17 cellular contexts compared by ENCODE assay signal in the genomic region with DNA sequence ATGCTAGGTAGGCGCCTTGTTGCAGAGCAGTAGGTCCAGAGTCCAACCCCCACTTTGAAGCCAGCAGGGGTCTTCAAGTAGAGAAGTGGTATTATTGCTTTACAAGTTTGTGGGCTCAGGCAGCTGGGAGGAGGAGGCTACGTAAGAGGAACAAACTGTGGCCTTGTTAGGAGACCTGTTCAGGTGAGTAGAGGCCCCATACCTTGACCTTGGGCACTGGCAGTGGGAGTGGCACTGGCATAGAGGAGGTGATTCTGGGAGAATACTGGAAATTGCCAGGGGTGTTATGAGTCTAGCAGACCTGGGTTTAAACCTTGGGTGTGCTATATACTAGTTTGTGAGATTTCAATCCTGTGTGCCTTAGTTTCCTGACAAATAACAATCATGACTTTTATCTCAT. TPM values are rescaled to one million over a fixed set of nuclear protein-coding genes. Genes with fewer than 3 reads are reported as not detected.
"Had no signal": no experiment of that assay in that cellular context is flagged by ENCODE, and none has a peak within 500 bp of the region (broad histone marks: within the 10 kb centered on the region; RNA-seq: fewer than 3 reads in every experiment).

No MANE protein-coding gene starts in this region.

- H3K27ac Mint-ChIP-seq: activated CD8-positive, alpha-beta memory T cell treated with anti-CD3 and anti-CD28 coated beads, Interleukin-2, amount 10 ng/mL, durations not matched to agents 7 days and 5 days; nephron progenitor cell had no signal

- H3K27me3 Mint-ChIP-seq: activated CD8-positive, alpha-beta memory T cell treated with anti-CD3 and anti-CD28 coated beads, Interleukin-2, amount 10 ng/mL, durations not matched to agents 7 days and 5 days had no signal

- ATAC-seq: activated CD8-positive, alpha-beta memory T cell treated with anti-CD3 and anti-CD28 coated beads, Interleukin-2, amount 10 ng/mL, durations not matched to agents 7 days and 5 days; activated T-cell treated with anti-CD3 and anti-CD28 coated beads, Interleukin-2, amount 50 U/mL, for 4 hours; esophagus mucosa; left lung had no signal

- H3K9me3 Mint-ChIP-seq: activated T-cell treated with anti-CD3 and anti-CD28 coated beads, Interleukin-2, amount 50 U/mL, for 4 hours; nephron progenitor cell had no signal

- H3K4me3 Mint-ChIP-seq: activated CD8-positive, alpha-beta memory T cell treated with anti-CD3 and anti-CD28 coated beads, Interleukin-2, amount 10 ng/mL, durations not matched to agents 7 days and 5 days; activated T-cell treated with anti-CD3 and anti-CD28 coated beads, Interleukin-2, amount 50 U/mL, for 4 hours; nephron progenitor cell had no signal

- H3K4me3 ChIP-seq: cardiac muscle cell, left lung, ovary, sigmoid colon, spleen, stomach, testis, upper lobe of left lung had no signal

- H3K9me3 ChIP-seq: left lung, ovary, sigmoid colon, SK-N-SH, spleen, stomach, testis, upper lobe of left lung had no signal

- DNase-seq: activated CD4-positive, alpha-beta T cell treated with anti-CD3 and anti-CD28 coated beads for 48 hours; activated CD8-positive, alpha-beta memory T cell treated with anti-CD3 and anti-CD28 coated beads, Interleukin-2, amount 10 ng/mL, durations not matched to agents 7 days and 5 days; activated gamma-delta T cell; activated T-cell treated with anti-CD3 and anti-CD28 coated beads, Interleukin-2, amount 50 U/mL, for 4 hours; left lung; nephron progenitor cell; ovary; sigmoid colon; SK-N-SH; spleen; stomach; testis; upper lobe of left lung had no signal

- H3K36me3 ChIP-seq: cardiac muscle cell, left lung, ovary, sigmoid colon had no signal

RNA-seq across cellular contexts. Expression of gene SCAANT1, which starts 34.6 kb away (rescaled TPM):
- total RNA-seq: activated T-cell treated with anti-CD3 and anti-CD28 coated beads, Interleukin-2, amount 50 U/mL, for 4 hours; cardiac muscle cell; esophagus mucosa; left lung; mucosa of gallbladder; ovary; sigmoid colon; spleen; stomach; T-helper 1 cell treated with Interleukin-12 subunit alpha and Interleukin-12 subunit beta and Interleukin-4 antibody, amounts not matched to agents 30 ng/mL and 1 ng/mL, for 36 hours; testis; upper lobe of left lung had no signal
